Comparison of ENCODE assay signal across 8 cellular contexts in the genomic region with DNA sequence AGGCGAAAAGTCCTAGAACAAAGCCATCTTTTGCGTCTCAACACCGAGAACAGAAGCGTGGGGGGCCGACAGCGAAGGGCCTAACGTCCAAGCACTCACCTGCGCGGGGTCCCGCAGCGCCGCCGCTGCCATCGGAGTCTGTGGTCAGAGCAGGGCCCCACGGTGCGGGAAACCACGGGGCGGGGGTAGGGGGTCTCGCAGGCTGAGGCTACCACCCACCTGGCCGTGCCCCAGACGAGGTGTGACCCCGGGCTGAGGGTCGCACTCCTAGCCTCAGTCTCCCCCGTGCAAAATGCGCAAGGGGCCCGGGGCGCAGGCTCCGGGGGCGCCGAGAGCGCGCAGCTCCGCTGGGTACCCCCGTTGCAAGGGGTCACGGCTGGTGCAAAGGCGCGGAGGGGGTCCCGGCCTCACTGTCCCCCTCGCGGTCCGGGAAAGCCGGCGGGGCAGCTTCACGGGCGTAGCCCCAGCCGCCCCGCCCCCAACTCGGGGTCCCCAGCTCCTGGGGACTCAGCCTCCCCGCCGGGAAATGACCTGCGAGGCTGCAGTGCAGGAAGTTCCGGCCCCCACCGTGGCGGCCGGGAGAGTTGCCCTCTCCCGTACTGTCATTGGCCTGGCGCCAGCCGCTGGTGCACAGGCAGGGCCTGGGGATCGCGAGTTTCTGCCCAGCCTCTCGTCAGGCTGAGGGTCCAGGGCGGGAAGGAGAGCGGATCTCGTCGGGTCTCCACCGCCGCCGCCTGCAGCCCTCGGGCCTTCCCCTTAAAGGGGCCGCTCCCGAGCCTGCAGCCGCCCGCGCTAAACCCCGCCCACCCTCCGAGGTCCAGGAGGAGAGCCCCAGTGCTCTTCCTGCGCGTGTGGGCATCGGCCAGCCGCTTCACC. TPM values are rescaled to one million over a fixed set of nuclear protein-coding genes. Genes with fewer than 3 reads are reported as not detected.
DNase-seq lines count a peak whose midpoint lies in the region; ATAC-seq and TF ChIP-seq lines count a peak whose summit lies in the region.

Gene ZNF792 (minus strand): TSS at position 699 of the 876 bp plus-strand sequence. CDS start 567 bp downstream, at position 132.

- H3F3A ChIP-seq in SK-N-SH (replicated peaks; ENCODE audit: insufficient read depth): no peaks in the 10 kb centered on the region

- CTCF ChIA-PET in SK-N-SH (lab: Yijun Ruan, JAX): interaction anchor here (0.9 to 4.0 kb wide), 3 partner anchors 8 to 116 kb away, joined by 3 to 32 read pairs (median 5); no protein-coding TSS in a partner anchor

- no peaks in the 10 kb centered on the region for H3K27me3 ChIP-seq in SK-N-SH (ENCODE audit: insufficient read depth)
- no peaks in the 10 kb centered on the region for H3K27me3 ChIP-seq in adrenal gland

- no peaks in the 10 kb centered on the region for H4K20me1 ChIP-seq in SK-N-SH (ENCODE audit: insufficient read depth)

- H2AFZ ChIP-seq in SK-N-SH (ENCODE audit: low read depth): peak within 1 kb of the TSS; percentile 95

- TF ChIP-seq RAD21 in SK-N-SH (IDR thresholded peaks at IDR 0.05; ENCODE audit: low read length): no peak

- peak within 1 kb of the TSS; percentile 83 to 97 for H3K4me3 Mint-ChIP-seq in CD14-positive monocyte
- peak within 1 kb of the TSS; percentile 82 to 97 (median 90) for H3K4me3 Mint-ChIP-seq in IgD-negative memory B cell

- H3K27ac ChIP-seq in SK-N-SH (ENCODE audit: low read depth in 2 of 2, low read length in 1 of 2) (peak within 1 kb of the TSS in 1 of 2 experiments; percentile 94; a peak in 2 of 4 replicates), adrenal gland (peak within 1 kb of the TSS in 3 of 5 donors; percentile 5 to 77 (median 47))

- intact Hi-C loops in CD14-positive monocyte (cut with micrococcal nuclease) (no loop called here), adrenal gland (cut with DNase I) (no loop called here), left cardiac atrium (cut with DNase I) (no loop called here), posterior cingulate gyrus (cut with DNase I) (no loop called here)

- peaks cover 12 to 19% of the 10 kb centered on the region in 2 experiments for H3K36me3 ChIP-seq in SK-N-SH (replicated peaks in 1 of 2; ENCODE audit: control insufficient read depth in 1 of 2, insufficient read depth in 2 of 2, low read length in 1 of 2)
- peaks cover 0 to 15% of the 10 kb centered on the region in 2 donors for H3K36me3 ChIP-seq in adrenal gland (replicated peaks in 1 of 2)

- H3K4me3 ChIP-seq in SK-N-SH (ENCODE audit: low read depth in 2 of 2, low read length in 1 of 2): peak within 1 kb of the TSS; percentile 95
- peak within 1 kb of the TSS; percentile 50 to 99 (median 74) for H3K4me3 ChIP-seq in adrenal gland

- peaks cover 48 to 70% (median 59%) of the 10 kb centered on the region in 7 donors for H3K9me3 Mint-ChIP-seq in CD14-positive monocyte
- peaks cover 15 to 38% (median 18%) of the 10 kb centered on the region in 3 donors for H3K9me3 Mint-ChIP-seq in IgD-negative memory B cell

- peaks cover 0 to 21% of the 10 kb centered on the region in 2 experiments; a peak in 2 of 4 replicates for H3K4me1 ChIP-seq in SK-N-SH (ENCODE audit: control insufficient read depth in 1 of 2, insufficient read depth in 2 of 2, low read depth in 1 of 2, low read length in 1 of 2)
- peaks cover 5 to 9% of the 10 kb centered on the region in 2 donors for H3K4me1 ChIP-seq in adrenal gland (replicated peaks in 1 of 2)

- TF ChIP-seq CTCF in CD14-positive monocyte (IDR thresholded peaks at IDR 0.05) (no peak), SK-N-SH (IDR thresholded peaks at IDR 0.05) (no peak), adrenal gland (IDR thresholded peaks at IDR 0.05) (no peak)

- DNase-seq in CD14-positive monocyte (ENCODE audit: low spot score) (no peak), SK-N-SH (peak; percentile 91), adrenal gland (peak; percentile 56 to 75 (median 71)), left cardiac atrium (peak; percentile 80), posterior cingulate gyrus (peak; percentile 21 to 92 (median 60))

- peaks cover 23% of the 10 kb centered on the region; the same call in 1 of the 2 replicates for H3K79me2 ChIP-seq in SK-N-SH (ENCODE audit: insufficient read depth)

- H3K9me3 ChIP-seq in SK-N-SH (no peaks in the 10 kb centered on the region), adrenal gland (replicated peaks in 1 of 3) (peaks cover 0 to 18% (median 0%) of the 10 kb centered on the region in 3 donors)

- H3K27me3 Mint-ChIP-seq in CD14-positive monocyte (ENCODE audit: low read depth in 3 of 3) (peaks cover 2 to 5% (median 3%) of the 10 kb centered on the region in 3 donors), IgD-negative memory B cell (peaks cover 2% of the 10 kb centered on the region)

- POLR2A ChIA-PET in SK-N-SH (lab: Yijun Ruan, JAX): interaction anchor here (0.6 to 1.3 kb wide), 4 partner anchors 38 to 286 kb away, joined by 3 to 4 read pairs (median 4); partner anchors contain the start of gene ZNF302

- peak within 1 kb of the TSS; percentile 68 for H3K9ac ChIP-seq in SK-N-SH

- H3K9me2 ChIP-seq in SK-N-SH: no peaks in the 10 kb centered on the region

- peak within 1 kb of the TSS in 3 of 7 donors; percentile 58 to 82 (median 70) for H3K27ac Mint-ChIP-seq in CD14-positive monocyte
- peak within 1 kb of the TSS in 2 of 3 donors; percentile 25 to 92 for H3K27ac Mint-ChIP-seq in IgD-negative memory B cell

- peak; percentile 56 for ATAC-seq in GM19397 (IDR thresholded peaks at IDR 0.05; ENCODE audit: unreplicated experiment)
- peak; percentile 86 to 93 for ATAC-seq in left cardiac atrium
- ATAC-seq in HG03565 (IDR thresholded peaks at IDR 0.05; ENCODE audit: unreplicated experiment): no peak

- 27% methylated on average over 21 of the region's 80 CpGs for WGBS in SK-N-SH (ENCODE audit: low lambda C conversion rate)
- 0 to 1% (median 0%) methylated on average over 1 to 80 of the region's 80 CpGs for WGBS in adrenal gland, 4 donors

- peaks cover 22% of the 10 kb centered on the region for H3K4me1 Mint-ChIP-seq in CD14-positive monocyte
- peaks cover 15 to 23% (median 16%) of the 10 kb centered on the region in 3 donors for H3K4me1 Mint-ChIP-seq in IgD-negative memory B cell

- TF ChIP-seq EP300 in SK-N-SH (IDR thresholded peaks at IDR 0.05; ENCODE audit: borderline replicate concordance in 1 of 2, low read depth in 1 of 2, low read length in 1 of 2): no peak

- H3K36me3 Mint-ChIP-seq in CD14-positive monocyte (peaks cover 26% of the 10 kb centered on the region in 2 donors), IgD-negative memory B cell (peaks cover 19% of the 10 kb centered on the region)

- peak in 1 of 2 donors; percentile 6 for TF ChIP-seq POLR2A in adrenal gland (IDR thresholded peaks at IDR 0.05)

- peak within 1 kb of the TSS; percentile 97 for H3K4me2 ChIP-seq in SK-N-SH

TF ChIP-seq in SK-N-SH, 30 proteins besides CTCF, POLR2A, EP300 and RAD21:
- TF ChIP-seq FOXJ3 (CRISPR knock-in tag; IDR thresholded peaks at IDR 0.05) (no peak), GABPA (IDR thresholded peaks at IDR 0.05; ENCODE audit: low read depth) (peak; percentile 66), NFIC (IDR thresholded peaks at IDR 0.05; ENCODE audit: borderline replicate concordance) (peak; percentile 44; the same call in 1 of the 2 replicates), FOXM1 (IDR thresholded peaks at IDR 0.05; ENCODE audit: low read depth) (no peak), YY1 (IDR thresholded peaks at IDR 0.05; ENCODE audit: low read depth) (no peak), JUND (IDR thresholded peaks at IDR 0.05) (no peak), TEAD4 (IDR thresholded peaks at IDR 0.05; ENCODE audit: borderline replicate concordance, insufficient read depth) (no peak), EZH2phosphoT487 (IDR thresholded peaks at IDR 0.05; ENCODE audit: borderline replicate concordance, low read depth) (no peak), SIN3A (IDR thresholded peaks at IDR 0.05; ENCODE audit: borderline replicate concordance, low read depth, low read length) (no peak), NRF1 (IDR thresholded peaks at IDR 0.05; ENCODE audit: low read depth, low read length) (no peak), RCOR1 (IDR thresholded peaks at IDR 0.05; ENCODE audit: low read length) (no peak), MEF2A (IDR thresholded peaks at IDR 0.05; ENCODE audit: borderline replicate concordance, low read depth) (no peak), TCF12 (IDR thresholded peaks at IDR 0.05) (no peak), CHD2 (IDR thresholded peaks at IDR 0.05; ENCODE audit: low read length, partially characterized antibody) (peak; percentile 68), POLR2AphosphoS5 (IDR thresholded peaks at IDR 0.05; ENCODE audit: low read depth, low read length) (peak; percentile 46; the same call in 1 of the 2 replicates), TAF1 (IDR thresholded peaks at IDR 0.05; ENCODE audit: borderline replicate concordance, low read depth, low read length) (0 out of 2 replicates have a peak, but pooled peaks have one; percentile 22), IRF3 (IDR thresholded peaks at IDR 0.05; ENCODE audit: low read depth, low read length) (no peak)
- TF ChIP-seq, protein P1, sequence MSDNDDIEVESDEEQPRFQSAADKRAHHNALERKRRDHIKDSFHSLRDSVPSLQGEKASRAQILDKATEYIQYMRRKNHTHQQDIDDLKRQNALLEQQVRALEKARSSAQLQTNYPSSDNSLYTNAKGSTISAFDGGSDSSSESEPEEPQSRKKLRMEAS (IDR thresholded peaks at IDR 0.05; ENCODE audit: low read depth): 0 out of 2 replicates have a peak, but pooled peaks have one; percentile 24

RNA-seq across cellular contexts. Expression of gene ZNF792, which starts in this region (rescaled TPM):
- polyA plus RNA-seq in CD14-positive monocyte (1 to 10 TPM; 1.7 to 3.3 TPM), IgD-negative memory B cell (8.9 TPM), SK-N-SH (2012; rRNA removed) (1.5 and 2.1 TPM in 2 replicates), adrenal gland (1 to 10 TPM in 1 of 3 donors, under 1 TPM in 2; 0.61 to 2.1 (median 0.97) TPM)
- 1.2 and 1.7 TPM in 2 replicates for polyA plus RNA-seq in SK-N-SH (2012; cell fraction: cytosol; rRNA removed)
- 1.9 and 2.5 TPM in 2 replicates for polyA plus RNA-seq in SK-N-SH (2012; cell fraction: nucleus; rRNA removed)
- total RNA-seq in adrenal gland (1 to 10 TPM; 3.3 to 8.4 (median 6.8) TPM), left cardiac atrium (1 to 10 TPM; 3.1 to 5.5 TPM)
